Comparison of ENCODE assay signal across 31 cellular contexts in genomic region chr3:123503200-123503599, GRCh38. TPM values are rescaled to one million over a fixed set of nuclear protein-coding genes. Genes with fewer than 3 reads are reported as not detected.
"Had no signal": no experiment of that assay in that cellular context is flagged by ENCODE, and none has a peak within 500 bp of the region (broad histone marks: within the 10 kb centered on the region; RNA-seq: fewer than 3 reads in every experiment).

No MANE protein-coding gene starts in this region.

- H3K4me2 ChIP-seq: neural progenitor cell, smooth muscle cell had no signal

- H3K27ac Mint-ChIP-seq: memory B cell; natural killer cell treated with Interleukin-12 subunit alpha and Interleukin-12 subunit beta and Interleukin-15 and Interleukin-18, amount 100 ng/mL, for 72 hours; type B pancreatic cell had no signal

- H3K9me3 Mint-ChIP-seq: memory B cell; mesothelial cell of epicardium; naive B cell; natural killer cell treated with Interleukin-12 subunit alpha and Interleukin-12 subunit beta and Interleukin-15 and Interleukin-18, amount 100 ng/mL, for 72 hours; neural progenitor cell; stimulated activated effector memory CD8-positive, alpha-beta T cell treated with anti-CD3 and anti-CD28 coated beads, Interleukin-12 subunit alpha, Interleukin-12 subunit beta, amount 100 ng/mL, for 72 hours; type B pancreatic cell had no signal

- DNase-seq: dermis blood vessel endothelial cell; effector memory CD4-positive, alpha-beta T cell; erythroblast; esophagus squamous epithelium; foreskin melanocyte; glutamatergic neuron; heart right ventricle; hippocampal formation; mucosa of descending colon; naive B cell; stimulated activated CD4-positive, alpha-beta T cell treated with anti-CD3 and anti-CD28 coated beads, Interleukin-12 subunit alpha, Interleukin-12 subunit beta, amount 100 ng/mL, for 4 hours; stimulated activated CD4-positive, alpha-beta T cell treated with anti-CD3 and anti-CD28 coated beads, Interleukin-1b, Interleukin-23, amount 100 ng/mL, for 48 hours; stimulated activated CD4-positive, alpha-beta T cell treated with anti-CD3 and anti-CD28 coated beads, Interleukin-4, amount 100 ng/mL, for 24 hours; stimulated activated naive CD4-positive, alpha-beta T cell treated with Interleukin-2 at 50 U/mL for 16 hours; stomach; tibial artery had no signal

- H3K27me3 ChIP-seq: esophagus squamous epithelium, heart right ventricle, neural progenitor cell, right atrium auricular region, stomach, tibial artery had no signal

- H3K36me3 ChIP-seq: neural progenitor cell, prostate gland had no signal

- H3K36me3 Mint-ChIP-seq: natural killer cell treated with Interleukin-12 subunit alpha and Interleukin-12 subunit beta and Interleukin-15 and Interleukin-18, amount 100 ng/mL, for 72 hours had no signal

- H3K4me3 ChIP-seq: coronary artery, esophagus squamous epithelium, heart right ventricle, lung, mucosa of descending colon, neural progenitor cell, prostate gland, right atrium auricular region, smooth muscle cell, stomach, tibial artery had no signal

- H3K27me3 Mint-ChIP-seq: memory B cell; naive B cell; natural killer cell treated with Interleukin-12 subunit alpha and Interleukin-12 subunit beta and Interleukin-15 and Interleukin-18, amount 100 ng/mL, for 72 hours; type B pancreatic cell had no signal

- H3K4me1 Mint-ChIP-seq: memory B cell; mesothelial cell of epicardium; stimulated activated effector memory CD8-positive, alpha-beta T cell treated with anti-CD3 and anti-CD28 coated beads, Interleukin-12 subunit alpha, Interleukin-12 subunit beta, amount 100 ng/mL, for 72 hours had no signal

- H3K4me3 Mint-ChIP-seq: memory B cell; mesothelial cell of epicardium; naive B cell; natural killer cell treated with Interleukin-12 subunit alpha and Interleukin-12 subunit beta and Interleukin-15 and Interleukin-18, amount 100 ng/mL, for 72 hours; neural progenitor cell; stimulated activated effector memory CD8-positive, alpha-beta T cell treated with anti-CD3 and anti-CD28 coated beads, Interleukin-12 subunit alpha, Interleukin-12 subunit beta, amount 100 ng/mL, for 72 hours; type B pancreatic cell had no signal

- H2AFZ ChIP-seq: neural progenitor cell had no signal

- H3K27ac ChIP-seq: coronary artery, esophagus squamous epithelium, heart right ventricle, neural progenitor cell, right atrium auricular region, stomach, tibial artery had no signal

- H3K9me3 ChIP-seq: esophagus squamous epithelium, heart right ventricle, mucosa of descending colon, prostate gland, right atrium auricular region, stomach, tibial artery had no signal

- H3K4me1 ChIP-seq: heart right ventricle, prostate gland, right atrium auricular region had no signal

- ATAC-seq: heart right ventricle; left lobe of liver; mucosa of descending colon; natural killer cell treated with Interleukin-12 subunit alpha and Interleukin-12 subunit beta and Interleukin-15 and Interleukin-18, amount 100 ng/mL, for 72 hours; sciatic nerve; stimulated activated effector memory CD8-positive, alpha-beta T cell treated with anti-CD3 and anti-CD28 coated beads, Interleukin-12 subunit alpha, Interleukin-12 subunit beta, amount 100 ng/mL, for 72 hours had no signal

RNA-seq across cellular contexts. Expression of gene ADCY5, which starts 54.3 kb away (rescaled TPM):
- total RNA-seq: endothelial cell of umbilical vein; natural killer cell treated with Interleukin-12 subunit alpha and Interleukin-12 subunit beta and Interleukin-15 and Interleukin-18, amount 100 ng/mL, for 72 hours had no signal
- polyA plus RNA-seq: keratinocyte had no signal
